In genomic region chr5:40775085-40775845, GRCh38 we compare ENCODE assay signal across 22 cellular contexts. TPM values are rescaled to one million over a fixed set of nuclear protein-coding genes. Genes with fewer than 3 reads are reported as not detected.
DNase-seq lines count a peak whose midpoint lies in the region; FAIRE-seq and TF ChIP-seq lines count a peak whose summit lies in the region.
"Had no signal": no experiment of that assay in that cellular context is flagged by ENCODE, and none has a peak within 500 bp of the region (broad histone marks: within the 10 kb centered on the region; RNA-seq: fewer than 3 reads in every experiment).

No MANE protein-coding gene starts in this region.

- no peak for DNase-seq in activated T-cell treated with anti-CD3 and anti-CD28 coated beads, Interleukin-2, amount 50 U/mL, for 24 hours
- no peak for DNase-seq in activated T-cell treated with anti-CD3 and anti-CD28 coated beads for 4 hours
- no peak for DNase-seq in transverse colon
- no peak for DNase-seq in dedifferentiated amniotic fluid mesenchymal stem cell (ENCODE audit: extremely low spot score)
- no peak for DNase-seq in anterior cingulate cortex (lab: John Stamatoyannopoulos, UW)
- DNase-seq in NCI-H526 (lab: John Stamatoyannopoulos, UW): no peak
- DNase-seq: ACHN; activated CD4-positive, alpha-beta T cell treated with anti-CD3 and anti-CD28 coated beads, Interleukin-2, amount 50 U/mL, for 4 hours; activated naive CD4-positive, alpha-beta T cell treated with anti-CD3 and anti-CD28 coated beads, Interleukin-2, amount 50 U/mL, for 16 hours; effector memory CD8-positive, alpha-beta T cell; NCI-H1417 treated with DMSO at 0.1 percent for 48 hours; NCI-H2171; retina; SJCRH30; stimulated activated CD4-positive, alpha-beta T cell treated with anti-CD3 and anti-CD28 coated beads, Interleukin-4, amount 100 ng/mL, for 4 hours; uterus had no signal

- peak; percentile 75 for FAIRE-seq in islet of Langerhans (lab: Jason Lieb, UNC)
- FAIRE-seq: D721Med had no signal

- no peak for TF ChIP-seq CTCF in VCaP (conservative IDR thresholded peaks at IDR 0.05)
- TF ChIP-seq CTCF in transverse colon (IDR thresholded peaks at IDR 0.05): no peak

- H3K36me3 Mint-ChIP-seq in activated T-cell treated with anti-CD3 and anti-CD28 coated beads, Interleukin-2, amount 50 U/mL, for 24 hours (ENCODE audit: low read depth): peaks cover 65% of the 10 kb centered on the region

- TF ChIP-seq POLR2A in transverse colon (IDR thresholded peaks at IDR 0.05): no peak

- intact Hi-C loops in transverse colon (cut with DNase I; ENCODE audit: low total_unique reads): no loop called here

- no peak overlapping the region for H3K4me3 Mint-ChIP-seq in activated T-cell treated with anti-CD3 and anti-CD28 coated beads, Interleukin-2, amount 50 U/mL, for 24 hours
- H3K4me3 Mint-ChIP-seq: effector memory CD8-positive, alpha-beta T cell; T-helper 1 cell treated with Interleukin-12 subunit alpha and Interleukin-12 subunit beta and Interleukin-4 antibody, amounts not matched to agents 30 μg/mL and 1 μg/mL, for 36 hours had no signal

- no peaks in the 10 kb centered on the region for H3K9me3 Mint-ChIP-seq in activated T-cell treated with anti-CD3 and anti-CD28 coated beads, Interleukin-2, amount 50 U/mL, for 24 hours
- H3K9me3 Mint-ChIP-seq: effector memory CD8-positive, alpha-beta T cell; T-helper 1 cell treated with Interleukin-12 subunit alpha and Interleukin-12 subunit beta and Interleukin-4 antibody, amounts not matched to agents 30 μg/mL and 1 μg/mL, for 36 hours had no signal

- peak overlapping the region; percentile 79 for H3K27ac ChIP-seq in VCaP
- peak overlapping the region; percentile 32 to 75 (median 73) for H3K27ac ChIP-seq in transverse colon
- H3K27ac ChIP-seq: SJCRH30, uterus had no signal

- H3K4me1 ChIP-seq in transverse colon: peaks cover 0 to 30% (median 18%) of the 10 kb centered on the region in 4 donors
- H3K4me1 ChIP-seq: SJCRH30 had no signal

- peak overlapping the region in 1 of 4 donors; percentile 18 for H3K4me3 ChIP-seq in transverse colon
- H3K4me3 ChIP-seq: BLaER1 treated with 17β-estradiol and CSF1 and Interleukin-3, amounts not matched to agents 10 nM and 100 nM; HAP-1; SJCRH30; uterus had no signal

- no peak for TF ChIP-seq EP300 in transverse colon (IDR thresholded peaks at IDR 0.05; ENCODE audit: low read depth)

- H3K4me1 Mint-ChIP-seq in activated T-cell treated with anti-CD3 and anti-CD28 coated beads, Interleukin-2, amount 50 U/mL, for 24 hours (ENCODE audit: low read depth): peaks cover 27% of the 10 kb centered on the region

- no peaks in the 10 kb centered on the region for H3K27me3 ChIP-seq in transverse colon
- H3K27me3 ChIP-seq: BLaER1 treated with 17β-estradiol and CSF1 and Interleukin-3, amounts not matched to agents 10 nM and 100 nM; SJCRH30; uterus had no signal

- WGBS in transverse colon (ENCODE audit: low coverage in 1 of 2), 2 donors: 49 to 63% methylated on average over 4 of the region's 4 CpGs

- H3K36me3 ChIP-seq in transverse colon: peaks cover 0 to 22% (median 10%) of the 10 kb centered on the region in 4 donors
- H3K36me3 ChIP-seq: uterus had no signal

- H3K27me3 Mint-ChIP-seq in activated T-cell treated with anti-CD3 and anti-CD28 coated beads, Interleukin-2, amount 50 U/mL, for 24 hours: no peaks in the 10 kb centered on the region
- H3K27me3 Mint-ChIP-seq: effector memory CD8-positive, alpha-beta T cell had no signal

- no peaks in the 10 kb centered on the region for H3K9me3 ChIP-seq in transverse colon
- H3K9me3 ChIP-seq: BLaER1 treated with 17β-estradiol and CSF1 and Interleukin-3, amounts not matched to agents 10 nM and 100 nM; HAP-1; SJCRH30; uterus had no signal

- in situ Hi-C loops in transverse colon (cut with MboI; ENCODE audit: low pct_ligation_motif_present in 1 of 4, low pct_unique_long_range_greater_than_20kb in 1 of 4, low sequenced_read_pairs in 3 of 4): no loop called here

- peak overlapping the region; percentile 81 for H3K27ac Mint-ChIP-seq in activated T-cell treated with anti-CD3 and anti-CD28 coated beads, Interleukin-2, amount 50 U/mL, for 24 hours
- H3K27ac Mint-ChIP-seq: T-helper 1 cell treated with Interleukin-12 subunit alpha and Interleukin-12 subunit beta and Interleukin-4 antibody, amounts not matched to agents 30 μg/mL and 1 μg/mL, for 36 hours had no signal

RNA-seq across cellular contexts. Expression of gene TTC33, which starts 19.5 kb away (rescaled TPM):
- 10 to 100 TPM in 3 of 4 donors, 1 to 10 TPM in 1; 6.4 to 67.3 (median 17.4) TPM for total RNA-seq in transverse colon

RNA-seq across cellular contexts. Expression of gene PRKAA1, which starts 22.9 kb away (rescaled TPM):
- 100 to 1,000 TPM in 3 of 4 donors, 10 to 100 TPM in 1; 79.3 to 262 (median 112) TPM for total RNA-seq in transverse colon

RNA-seq across cellular contexts. Expression of gene RPL37, which starts 59.8 kb away (rescaled TPM):
- 100 to 1,000 TPM in 2 of 4 donors, 10 to 100 TPM in 2; 15.1 to 157 (median 90.5) TPM for total RNA-seq in transverse colon
